Comparison of ENCODE assay signal across 8 cellular contexts in genomic region chr14:89429206-89430091, GRCh38. TPM values are rescaled to one million over a fixed set of nuclear protein-coding genes. Genes with fewer than 3 reads are reported as not detected.
DNase-seq lines count a peak whose midpoint lies in the region; ATAC-seq, FAIRE-seq and TF ChIP-seq lines count a peak whose summit lies in the region.

No MANE protein-coding gene starts in this region.

- no peak for TF ChIP-seq POLR2A in prostate gland (IDR thresholded peaks at IDR 0.05)

- no peak for ATAC-seq in HG02884 (IDR thresholded peaks at IDR 0.05; ENCODE audit: unreplicated experiment)

- FAIRE-seq in D721Med (lab: Jason Lieb, UNC): no peak

- no peaks in the 10 kb centered on the region for H3K36me3 ChIP-seq in prostate gland

- TF ChIP-seq CTCF in prostate gland (IDR thresholded peaks at IDR 0.05): no peak
- TF ChIP-seq CTCF in D721Med (IDR thresholded peaks at IDR 0.05; ENCODE audit: insufficient read depth, missing control alignments): no peak

- no peaks in the 10 kb centered on the region for H3K27me3 ChIP-seq in prostate gland (replicated peaks; ENCODE audit: insufficient read depth)

- peak; percentile 17 for DNase-seq in ELR (ENCODE audit: low read depth)
- peak; percentile 50 for DNase-seq in NCI-H2107 (lab: John Stamatoyannopoulos, UW)
- peak; percentile 78 for DNase-seq in activated CD8-positive, alpha-beta memory T cell treated with anti-CD3 and anti-CD28 coated beads for 24 hours
- DNase-seq in glomerular visceral epithelial cell (ENCODE audit: extremely low spot score): peak; percentile 79
- no peak for DNase-seq in prostate gland (ENCODE audit: low spot score)
- no peak for DNase-seq in DMS53 treated with DMSO at 0.1 percent for 48 hours (lab: John Stamatoyannopoulos, UW; ENCODE audit: unreplicated experiment)
- no peak for DNase-seq in D721Med (ENCODE audit: insufficient read length, low spot score)

- H3K27ac ChIP-seq in prostate gland: peak overlapping the region; percentile 59 to 69

- H3K4me3 ChIP-seq in prostate gland: peak overlapping the region in 1 of 2 donors; percentile 6

- intact Hi-C loops in prostate gland (cut with DNase I): loop anchor here (10.0 kb wide), 2 partner anchors 195 to 275 kb away; no protein-coding TSS in a partner anchor

- 5% methylated on average over 14 of the region's 14 CpGs for WGBS in prostate gland

- peaks cover 6% of the 10 kb centered on the region for H3K4me1 ChIP-seq in prostate gland (replicated peaks)

- H3K9me3 ChIP-seq in prostate gland: no peaks in the 10 kb centered on the region

RNA-seq across cellular contexts. Expression of gene FOXN3, which starts 12.4 kb away (rescaled TPM):
- 100 to 1,000 TPM in 1 of 2 donors, 10 to 100 TPM in 1; 53.9 to 141 TPM for total RNA-seq in prostate gland

Comparison
In these comparisons a context has a peak if more than half of its experiments do, and no peak if none do; other contexts are left out.
1. DNase-seq: peak in ELR (single experiment), NCI-H2107 (single experiment), activated CD8-positive, alpha-beta memory T cell treated with anti-CD3 and anti-CD28 coated beads for 24 hours (single experiment) and glomerular visceral epithelial cell (single experiment); none in prostate gland (single experiment), DMS53 treated with DMSO at 0.1 percent for 48 hours (single experiment) and D721Med (single experiment).